ENCODE assay signal across 11 cellular contexts in the genomic region with DNA sequence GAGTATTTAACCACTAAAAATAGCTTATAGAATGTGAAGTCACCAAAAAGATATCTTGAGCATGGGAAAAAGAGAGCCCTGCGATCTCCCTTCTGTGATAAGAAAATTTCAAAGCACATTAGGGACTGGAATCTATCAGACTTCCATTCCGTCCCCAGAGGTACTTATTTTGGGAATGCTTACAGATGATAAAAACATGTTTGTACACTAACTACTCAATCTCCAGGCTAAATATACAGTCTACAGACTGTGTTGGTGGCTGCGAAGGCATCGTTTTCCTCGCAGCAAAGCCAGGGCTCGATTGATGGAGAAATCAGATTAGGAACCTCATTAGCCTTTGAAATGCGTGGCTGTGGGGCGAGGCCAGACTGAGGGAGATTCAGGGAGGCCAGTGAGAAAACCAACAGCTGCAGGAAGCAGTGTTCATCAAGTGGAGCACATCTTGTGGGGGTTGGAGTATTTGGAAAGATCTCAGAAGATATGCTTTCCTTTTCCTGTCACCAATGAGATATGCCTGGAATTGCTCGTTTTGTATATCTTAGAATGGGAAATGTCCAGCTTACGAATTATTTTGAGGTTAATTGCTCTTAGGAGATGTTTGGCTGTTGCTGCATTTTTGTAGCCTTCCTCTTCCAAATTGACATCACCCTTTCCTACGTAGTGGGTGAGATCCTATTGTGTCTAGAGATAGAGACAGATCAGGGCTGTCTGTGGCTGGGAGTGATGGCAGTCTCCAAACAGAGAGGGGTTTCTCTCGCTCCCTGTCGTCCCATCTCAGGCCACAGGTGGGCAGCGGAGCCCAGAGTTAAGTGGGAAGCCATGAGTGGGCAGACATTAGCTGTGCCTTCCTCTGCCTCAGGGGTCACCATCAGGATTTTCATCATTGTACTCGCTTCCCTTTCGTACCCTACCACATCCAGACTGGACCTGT.
DNase-seq lines count a peak whose midpoint lies in the region; TF ChIP-seq lines count a peak whose summit lies in the region.
"Had no signal": no experiment of that assay in that cellular context is flagged by ENCODE, and none has a peak within 500 bp of the region (broad histone marks: within the 10 kb centered on the region; RNA-seq: fewer than 3 reads in every experiment).

No MANE protein-coding gene starts in this region.

- no peaks in the 10 kb centered on the region for H3K36me3 ChIP-seq in BJ (ENCODE audit: control insufficient read depth, insufficient read depth, low read length)
- no peaks in the 10 kb centered on the region for H3K36me3 ChIP-seq in effector memory CD4-positive, alpha-beta T cell (ENCODE audit: control insufficient read depth, insufficient read depth, low read length)
- H3K36me3 ChIP-seq: HAP-1 had no signal

- H3K4me1 ChIP-seq in effector memory CD4-positive, alpha-beta T cell (ENCODE audit: control insufficient read depth, insufficient read depth, low read length, poor library complexity, severe bottlenecking): no peaks in the 10 kb centered on the region

- H3K9me3 ChIP-seq in effector memory CD4-positive, alpha-beta T cell (ENCODE audit: control insufficient read depth, low read length): no peaks in the 10 kb centered on the region

- H3K27me3 Mint-ChIP-seq in nephron progenitor cell (ENCODE audit: low read depth, poor library complexity): peaks cover 3% of the 10 kb centered on the region

- H3K27me3 ChIP-seq in BJ (ENCODE audit: control insufficient read depth, insufficient read depth, low read length): no peaks in the 10 kb centered on the region
- H3K27me3 ChIP-seq in effector memory CD4-positive, alpha-beta T cell (replicated peaks; ENCODE audit: control insufficient read depth, insufficient read depth, low read length, poor library complexity, severe bottlenecking): no peaks in the 10 kb centered on the region

- no peak overlapping the region for H3K4me3 Mint-ChIP-seq in nephron progenitor cell

- DNase-seq in BJ (ENCODE audit: low read depth): peak; percentile 42
- peak; percentile 6 for DNase-seq in NAMALWA (ENCODE audit: low spot score)
- DNase-seq in choroid plexus epithelial cell (ENCODE audit: low read depth): peak; percentile 54
- peak; percentile 61 for DNase-seq in nephron progenitor cell
- no peak for DNase-seq in effector memory CD4-positive, alpha-beta T cell
- no peak for DNase-seq in activated CD8-positive, alpha-beta memory T cell treated with anti-CD3 and anti-CD28 coated beads, Interleukin-2, amount 50 U/mL, for 48 hours
- DNase-seq in NCI-H187 (lab: John Stamatoyannopoulos, UW): no peak
- no peak for DNase-seq in ureter (ENCODE audit: low spot score)
- DNase-seq: left colon, NCI-H1105 had no signal

- POLR2A ChIA-PET in BJ (lab: Charles Lee): no interaction called here

- CTCF ChIA-PET in BJ (lab: Yijun Ruan, JAX): interaction anchor here (0.6 to 1.5 kb wide), 5 partner anchors 223 to 1295 kb away, joined by 3 to 5 read pairs (median 3); no protein-coding TSS in a partner anchor

- no peak overlapping the region for H3K27ac ChIP-seq in effector memory CD4-positive, alpha-beta T cell (ENCODE audit: insufficient read depth, low read length, poor library complexity, severe bottlenecking)

- no peaks in the 10 kb centered on the region for H3K9me3 Mint-ChIP-seq in nephron progenitor cell

- no peak overlapping the region for H3K27ac Mint-ChIP-seq in nephron progenitor cell

- H3K36me3 Mint-ChIP-seq in nephron progenitor cell (ENCODE audit: low read depth): no peaks in the 10 kb centered on the region

- H3K4me3 ChIP-seq in BJ (ENCODE audit: low read depth, low read length) (no peak overlapping the region), choroid plexus epithelial cell (ENCODE audit: low read depth, low read length) (no peak overlapping the region)
- H3K4me3 ChIP-seq in effector memory CD4-positive, alpha-beta T cell (ENCODE audit: insufficient read depth, low read depth, low read length, poor library complexity, severe bottlenecking): no peak overlapping the region
- H3K4me3 ChIP-seq: HAP-1 had no signal

- peak; percentile 59 for TF ChIP-seq CTCF in BJ (IDR thresholded peaks at IDR 0.05; ENCODE audit: insufficient read depth, low read depth, low read length)
- peak; percentile 80 for TF ChIP-seq CTCF in choroid plexus epithelial cell (conservative IDR thresholded peaks at IDR 0.05; ENCODE audit: low read depth, low read length)
- peak; percentile 68 for TF ChIP-seq CTCF in nephron progenitor cell (IDR thresholded peaks at IDR 0.05)

- H3K4me1 Mint-ChIP-seq in nephron progenitor cell: peaks cover 29% of the 10 kb centered on the region

Comparison
In these comparisons a context has a peak if more than half of its experiments do, and no peak if none do; other contexts are left out.
1. DNase-seq: peak in BJ (single experiment), NAMALWA (single experiment), choroid plexus epithelial cell (single experiment) and nephron progenitor cell (single experiment); none in effector memory CD4-positive, alpha-beta T cell (0 of 3), activated CD8-positive, alpha-beta memory T cell treated with anti-CD3 and anti-CD28 coated beads, Interleukin-2, amount 50 U/mL, for 48 hours (single experiment), NCI-H187 (0 of 2) and ureter (single experiment).
2. Peak in every context shown above with its lines, with median percentiles within 50 percentile points of each other: CTCF ChIP-seq.